In the genomic region with DNA sequence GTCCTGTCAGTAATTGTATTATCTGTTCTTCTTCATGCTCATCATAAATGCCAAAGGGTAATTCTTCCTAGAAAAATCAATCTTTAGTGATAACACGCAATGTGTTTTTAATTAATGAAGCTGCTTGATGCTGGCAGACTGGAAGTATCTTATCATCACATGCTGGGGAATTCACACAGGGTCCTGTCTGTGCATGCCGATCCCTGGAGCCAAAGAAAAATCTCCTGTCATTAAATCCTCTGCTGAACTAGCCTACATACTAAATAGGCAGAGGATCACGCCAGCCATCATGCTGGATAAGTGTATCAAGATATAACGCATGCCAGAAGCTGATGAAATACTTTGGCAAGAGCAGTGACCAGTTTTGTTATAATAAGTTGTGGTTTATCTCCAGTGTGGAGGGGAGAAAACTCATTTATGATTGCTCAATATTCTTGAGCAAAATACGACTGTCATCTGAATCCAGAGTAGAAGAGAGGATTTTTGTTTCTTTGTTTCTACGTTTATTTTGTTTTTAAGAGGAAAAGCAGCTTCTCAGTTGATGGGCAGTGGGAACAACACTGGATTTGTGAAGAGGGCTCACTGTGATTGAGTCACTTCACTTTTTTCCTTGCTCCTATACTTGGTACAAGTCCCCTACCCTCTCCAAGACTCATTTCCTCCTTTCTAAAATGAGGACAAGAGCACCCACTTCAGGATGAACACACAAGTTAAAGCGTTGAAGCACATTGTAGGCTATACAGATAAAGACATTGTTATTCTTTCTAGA, we compare ENCODE assay signal across 10 cellular contexts.
DNase-seq lines count a peak whose midpoint lies in the region; ATAC-seq and TF ChIP-seq lines count a peak whose summit lies in the region.
"Had no signal": no experiment of that assay in that cellular context is flagged by ENCODE, and none has a peak within 500 bp of the region (broad histone marks: within the 10 kb centered on the region; RNA-seq: fewer than 3 reads in every experiment).

No MANE protein-coding gene starts in this region.

- H3K27ac ChIP-seq in right cardiac atrium (ENCODE audit: low read length) (peak overlapping the region; percentile 79), transverse colon (peak overlapping the region in 3 of 4 donors; percentile 32 to 70 (median 39)), ascending aorta (peak overlapping the region in 1 of 2 donors; percentile 32)

- H3K27me3 ChIP-seq in right cardiac atrium (ENCODE audit: control insufficient read depth, insufficient read depth): no peaks in the 10 kb centered on the region
- H3K27me3 ChIP-seq in transverse colon: no peaks in the 10 kb centered on the region
- H3K27me3 ChIP-seq in ascending aorta: no peaks in the 10 kb centered on the region

- peak; percentile 0 for DNase-seq in NCI-H2107 treated with DMSO at 0.1 percent for 48 hours (lab: John Stamatoyannopoulos, UW; ENCODE audit: unreplicated experiment)
- no peak for DNase-seq in NCI-H2107 (lab: John Stamatoyannopoulos, UW)
- no peak for DNase-seq in WTC11 (ENCODE audit: low spot score)
- peak; percentile 26 to 78 (median 61) for DNase-seq in right cardiac atrium
- DNase-seq in transverse colon: no peak
- DNase-seq in ascending aorta (ENCODE audit: low spot score in 2 of 2): no peak
- DNase-seq: AML-193, T-helper 17 cell had no signal

- H3K4me1 Mint-ChIP-seq in WTC11: no peaks in the 10 kb centered on the region
- H3K4me1 Mint-ChIP-seq: T-helper 17 cell had no signal

- no peaks in the 10 kb centered on the region for H3K36me3 Mint-ChIP-seq in WTC11

- WGBS in right cardiac atrium: 24% methylated on average over 7 of the region's 7 CpGs
- 61 to 73% methylated on average over 7 of the region's 7 CpGs for WGBS in transverse colon (ENCODE audit: low coverage in 1 of 2), 2 donors

- no peak overlapping the region for H3K4me3 Mint-ChIP-seq in WTC11
- H3K4me3 Mint-ChIP-seq: T-helper 17 cell had no signal

- H3K27ac Mint-ChIP-seq in WTC11: no peak overlapping the region
- H3K27ac Mint-ChIP-seq: T-helper 17 cell had no signal

- H3K9me3 Mint-ChIP-seq in WTC11: no peaks in the 10 kb centered on the region

- H3K27me3 Mint-ChIP-seq in WTC11 (ENCODE audit: low read depth): no peaks in the 10 kb centered on the region
- H3K27me3 Mint-ChIP-seq: T-helper 17 cell had no signal

- H3K4me1 ChIP-seq in right cardiac atrium (ENCODE audit: control insufficient read depth, insufficient read depth, low read length) (no peaks in the 10 kb centered on the region), transverse colon (no peaks in the 10 kb centered on the region), ascending aorta (peaks cover 0 to 6% of the 10 kb centered on the region in 2 donors)

- TF ChIP-seq CTCF in WTC11 (IDR thresholded peaks at IDR 0.05) (no peak), transverse colon (IDR thresholded peaks at IDR 0.05) (no peak), ascending aorta (IDR thresholded peaks at IDR 0.05) (no peak)

- no peak for TF ChIP-seq POLR2A in transverse colon (IDR thresholded peaks at IDR 0.05)

- intact Hi-C loops in right cardiac atrium (cut with DNase I): loop anchor here in 1 of 4 donors (10.0 kb wide), 1 partner anchor 1008 kb away; a partner anchor contains a TSS
- intact Hi-C loops in transverse colon (cut with DNase I; ENCODE audit: low total_unique reads): no loop called here
- intact Hi-C loops in ascending aorta (cut with DNase I): no loop called here

- H3K4me3 ChIP-seq in right cardiac atrium (ENCODE audit: low read length) (no peak overlapping the region), transverse colon (no peak overlapping the region), ascending aorta (no peak overlapping the region)

- in situ Hi-C loops in transverse colon (cut with MboI; ENCODE audit: low pct_ligation_motif_present in 1 of 4, low pct_unique_long_range_greater_than_20kb in 1 of 4, low sequenced_read_pairs in 3 of 4): loop anchor here in 1 of 4 donors (25.0 kb wide), 1 partner anchor 104 kb away; no protein-coding TSS in a partner anchor

- H3K9me3 ChIP-seq in right cardiac atrium (ENCODE audit: control insufficient read depth, low read length) (no peaks in the 10 kb centered on the region), transverse colon (no peaks in the 10 kb centered on the region), ascending aorta (no peaks in the 10 kb centered on the region)

- ATAC-seq in WTC11 (peak; percentile 58; the same call in 1 of the 2 replicates), right cardiac atrium (peak; percentile 84 to 95), GM21529 (IDR thresholded peaks at IDR 0.05; ENCODE audit: unreplicated experiment) (no peak), HG03045 (IDR thresholded peaks at IDR 0.05; ENCODE audit: unreplicated experiment) (no peak)
- ATAC-seq: T-helper 17 cell had no signal

- CTCF ChIA-PET in WTC11 (lab: Charles Lee): no interaction called here

- TF ChIP-seq EP300 in transverse colon (IDR thresholded peaks at IDR 0.05; ENCODE audit: low read depth): no peak

- POLR2A ChIA-PET in WTC11 (lab: Charles Lee): no interaction called here

- H3K36me3 ChIP-seq in transverse colon: no peaks in the 10 kb centered on the region
- H3K36me3 ChIP-seq in ascending aorta: no peaks in the 10 kb centered on the region

TF ChIP-seq in WTC11, 78 proteins besides CTCF, POLR2A, EP300 and RAD21 (continues in another document):
- no peak for TF ChIP-seq FOXJ3 (CRISPR knock-in tag; IDR thresholded peaks at IDR 0.05; ENCODE audit: borderline replicate concordance)
- no peak for TF ChIP-seq HMGA2 (CRISPR knock-in tag; IDR thresholded peaks at IDR 0.05)
- TF ChIP-seq, protein P1, sequence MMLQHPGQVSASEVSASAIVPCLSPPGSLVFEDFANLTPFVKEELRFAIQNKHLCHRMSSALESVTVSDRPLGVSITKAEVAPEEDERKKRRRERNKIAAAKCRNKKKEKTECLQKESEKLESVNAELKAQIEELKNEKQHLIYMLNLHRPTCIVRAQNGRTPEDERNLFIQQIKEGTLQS (CRISPR knock-in tag; conservative IDR thresholded peaks at IDR 0.05): no peak
- TF ChIP-seq ZNF671 (CRISPR knock-in tag; IDR thresholded peaks at IDR 0.05): no peak
- TF ChIP-seq EMX1 (CRISPR knock-in tag; IDR thresholded peaks at IDR 0.05): no peak
- TF ChIP-seq, protein P2, sequence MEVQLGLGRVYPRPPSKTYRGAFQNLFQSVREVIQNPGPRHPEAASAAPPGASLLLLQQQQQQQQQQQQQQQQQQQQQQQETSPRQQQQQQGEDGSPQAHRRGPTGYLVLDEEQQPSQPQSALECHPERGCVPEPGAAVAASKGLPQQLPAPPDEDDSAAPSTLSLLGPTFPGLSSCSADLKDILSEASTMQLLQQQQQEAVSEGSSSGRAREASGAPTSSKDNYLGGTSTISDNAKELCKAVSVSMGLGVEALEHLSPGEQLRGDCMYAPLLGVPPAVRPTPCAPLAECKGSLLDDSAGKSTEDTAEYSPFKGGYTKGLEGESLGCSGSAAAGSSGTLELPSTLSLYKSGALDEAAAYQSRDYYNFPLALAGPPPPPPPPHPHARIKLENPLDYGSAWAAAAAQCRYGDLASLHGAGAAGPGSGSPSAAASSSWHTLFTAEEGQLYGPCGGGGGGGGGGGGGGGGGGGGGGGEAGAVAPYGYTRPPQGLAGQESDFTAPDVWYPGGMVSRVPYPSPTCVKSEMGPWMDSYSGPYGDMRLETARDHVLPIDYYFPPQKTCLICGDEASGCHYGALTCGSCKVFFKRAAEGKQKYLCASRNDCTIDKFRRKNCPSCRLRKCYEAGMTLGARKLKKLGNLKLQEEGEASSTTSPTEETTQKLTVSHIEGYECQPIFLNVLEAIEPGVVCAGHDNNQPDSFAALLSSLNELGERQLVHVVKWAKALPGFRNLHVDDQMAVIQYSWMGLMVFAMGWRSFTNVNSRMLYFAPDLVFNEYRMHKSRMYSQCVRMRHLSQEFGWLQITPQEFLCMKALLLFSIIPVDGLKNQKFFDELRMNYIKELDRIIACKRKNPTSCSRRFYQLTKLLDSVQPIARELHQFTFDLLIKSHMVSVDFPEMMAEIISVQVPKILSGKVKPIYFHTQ (CRISPR knock-in tag; IDR thresholded peaks at IDR 0.05): no peak
- no peak for TF ChIP-seq PRRX2 (CRISPR knock-in tag; IDR thresholded peaks at IDR 0.05)
- no peak for TF ChIP-seq TEAD1 (CRISPR knock-in tag; IDR thresholded peaks at IDR 0.05)
- TF ChIP-seq, protein P3, sequence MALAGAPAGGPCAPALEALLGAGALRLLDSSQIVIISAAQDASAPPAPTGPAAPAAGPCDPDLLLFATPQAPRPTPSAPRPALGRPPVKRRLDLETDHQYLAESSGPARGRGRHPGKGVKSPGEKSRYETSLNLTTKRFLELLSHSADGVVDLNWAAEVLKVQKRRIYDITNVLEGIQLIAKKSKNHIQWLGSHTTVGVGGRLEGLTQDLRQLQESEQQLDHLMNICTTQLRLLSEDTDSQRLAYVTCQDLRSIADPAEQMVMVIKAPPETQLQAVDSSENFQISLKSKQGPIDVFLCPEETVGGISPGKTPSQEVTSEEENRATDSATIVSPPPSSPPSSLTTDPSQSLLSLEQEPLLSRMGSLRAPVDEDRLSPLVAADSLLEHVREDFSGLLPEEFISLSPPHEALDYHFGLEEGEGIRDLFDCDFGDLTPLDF (CRISPR knock-in tag; IDR thresholded peaks at IDR 0.05): no peak
- TF ChIP-seq ZNF423 (CRISPR knock-in tag; IDR thresholded peaks at IDR 0.05): no peak
- TF ChIP-seq, protein P4, sequence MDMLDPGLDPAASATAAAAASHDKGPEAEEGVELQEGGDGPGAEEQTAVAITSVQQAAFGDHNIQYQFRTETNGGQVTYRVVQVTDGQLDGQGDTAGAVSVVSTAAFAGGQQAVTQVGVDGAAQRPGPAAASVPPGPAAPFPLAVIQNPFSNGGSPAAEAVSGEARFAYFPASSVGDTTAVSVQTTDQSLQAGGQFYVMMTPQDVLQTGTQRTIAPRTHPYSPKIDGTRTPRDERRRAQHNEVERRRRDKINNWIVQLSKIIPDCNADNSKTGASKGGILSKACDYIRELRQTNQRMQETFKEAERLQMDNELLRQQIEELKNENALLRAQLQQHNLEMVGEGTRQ (CRISPR knock-in tag; IDR thresholded peaks at IDR 0.05): no peak

Comparison
In these comparisons a context has a peak if more than half of its experiments do, and no peak if none do; other contexts are left out.
1. DNase-seq: peak in NCI-H2107 treated with DMSO at 0.1 percent for 48 hours (single experiment) and right cardiac atrium (3 of 3); none in NCI-H2107 (single experiment), WTC11 (single experiment), transverse colon (single experiment) and ascending aorta (0 of 2).
2. ATAC-seq: peak in WTC11 (single experiment) and right cardiac atrium (2 of 2); none in GM21529 (single experiment) and HG03045 (single experiment).